16 cellular contexts compared by ENCODE assay signal in the genomic region with DNA sequence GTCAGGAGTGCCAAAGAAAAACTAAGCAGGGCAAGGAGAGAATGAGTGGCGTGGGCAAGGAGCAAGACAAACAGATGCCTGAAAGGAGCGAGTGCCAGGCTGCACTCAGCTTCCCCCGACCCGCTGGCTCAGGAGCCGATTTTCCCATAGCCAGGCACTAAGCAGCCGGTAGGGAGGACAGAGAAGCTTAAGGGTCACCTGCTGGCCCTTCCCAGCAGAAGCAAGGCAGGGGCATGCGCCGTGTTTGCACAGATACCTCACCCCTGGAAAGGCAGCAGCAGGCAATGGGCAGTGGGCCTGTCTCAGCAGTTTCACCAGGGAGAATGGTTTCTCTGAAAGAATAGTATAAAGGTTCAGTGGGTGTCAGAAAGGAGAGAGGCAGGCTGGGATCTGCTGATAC.
DNase-seq lines count a peak whose midpoint lies in the region; ATAC-seq and TF ChIP-seq lines count a peak whose summit lies in the region.
"Had no signal": no experiment of that assay in that cellular context is flagged by ENCODE, and none has a peak within 500 bp of the region (broad histone marks: within the 10 kb centered on the region; RNA-seq: fewer than 3 reads in every experiment).

No MANE protein-coding gene starts in this region.

- H3K4me1 Mint-ChIP-seq in activated T-cell treated with anti-CD3 and anti-CD28 coated beads, Interleukin-2, amount 50 U/mL, for 4 hours (ENCODE audit: low read depth) = peaks cover 34% of the 10 kb centered on the region
- peaks cover 11% of the 10 kb centered on the region for H3K4me1 Mint-ChIP-seq in activated T-helper 17 cell treated with anti-CD3 and anti-CD28 coated beads, Interleukin-2, amount 50 U/mL, for 72 hours
- H3K4me1 Mint-ChIP-seq in type B pancreatic cell (ENCODE audit: unreplicated experiment) = peaks cover 4% of the 10 kb centered on the region

- no peak overlapping the region for H3K4me3 ChIP-seq in lung
- H3K4me3 ChIP-seq: ovary, SJSA1 had no signal

- TF ChIP-seq CTCF in lung (IDR thresholded peaks at IDR 0.05; ENCODE audit: control extremely low read depth, extremely low read depth) = no peak
- no peak for TF ChIP-seq CTCF in type B pancreatic cell (conservative IDR thresholded peaks at IDR 0.05)

- H3K27me3 Mint-ChIP-seq in activated T-cell treated with anti-CD3 and anti-CD28 coated beads, Interleukin-2, amount 50 U/mL, for 4 hours (ENCODE audit: low read depth) = no peaks in the 10 kb centered on the region
- no peaks in the 10 kb centered on the region for H3K27me3 Mint-ChIP-seq in activated T-helper 17 cell treated with anti-CD3 and anti-CD28 coated beads, Interleukin-2, amount 50 U/mL, for 72 hours
- H3K27me3 Mint-ChIP-seq in type B pancreatic cell = peaks cover 43% of the 10 kb centered on the region

- in situ Hi-C loops in ACHN (cut with HindIII; ENCODE audit: low pct_ligation_motif_present, low pct_unique_long_range_greater_than_20kb, low sequenced_read_pairs) = no loop called here

- no peaks in the 10 kb centered on the region for H3K36me3 Mint-ChIP-seq in activated T-cell treated with anti-CD3 and anti-CD28 coated beads, Interleukin-2, amount 50 U/mL, for 4 hours (ENCODE audit: insufficient read depth)
- H3K36me3 Mint-ChIP-seq in activated T-helper 17 cell treated with anti-CD3 and anti-CD28 coated beads, Interleukin-2, amount 50 U/mL, for 72 hours (ENCODE audit: low read depth) = no peaks in the 10 kb centered on the region
- H3K36me3 Mint-ChIP-seq in type B pancreatic cell = no peaks in the 10 kb centered on the region

- peaks cover 0 to 1% of the 10 kb centered on the region in 2 donors for H3K36me3 ChIP-seq in lung (ENCODE audit: control insufficient read depth in 2 of 2, insufficient read depth in 2 of 2, low read length in 2 of 2)
- H3K36me3 ChIP-seq: HAP-1, ovary, SJSA1 had no signal

- no peak for ATAC-seq in activated T-cell treated with anti-CD3 and anti-CD28 coated beads, Interleukin-2, amount 50 U/mL, for 4 hours
- ATAC-seq in activated T-helper 17 cell treated with anti-CD3 and anti-CD28 coated beads, Interleukin-2, amount 50 U/mL, for 72 hours (replicated peaks) = no peak
- no peak for ATAC-seq in lung (ENCODE audit: insufficient read depth, low FRiP score)

- peak overlapping the region; percentile 50 for H3K4me3 Mint-ChIP-seq in activated T-cell treated with anti-CD3 and anti-CD28 coated beads, Interleukin-2, amount 50 U/mL, for 4 hours
- peak overlapping the region; percentile 95 for H3K4me3 Mint-ChIP-seq in activated T-helper 17 cell treated with anti-CD3 and anti-CD28 coated beads, Interleukin-2, amount 50 U/mL, for 72 hours
- H3K4me3 Mint-ChIP-seq in type B pancreatic cell = peak overlapping the region; percentile 64

- no peak for DNase-seq in activated T-cell treated with anti-CD3 and anti-CD28 coated beads, Interleukin-2, amount 50 U/mL, for 4 hours
- DNase-seq in activated T-cell treated with anti-CD3 and anti-CD28 coated beads for 4 hours = no peak
- DNase-seq in lung (ENCODE audit: low spot score) = peak; percentile 23
- DNase-seq in type B pancreatic cell (ENCODE audit: extremely low spot score, unreplicated experiment) = peak; percentile 50
- no peak for DNase-seq in NCI-H510A (lab: John Stamatoyannopoulos, UW)
- no peak for DNase-seq in ACHN
- no peak for DNase-seq in DMS79 treated with DMSO at 0.1 percent for 48 hours (lab: John Stamatoyannopoulos, UW)
- DNase-seq: erythroblast; GDM1; NCI-H1436 treated with DMSO at 0.1 percent for 48 hours; NCI-H446; ovary; stimulated activated CD4-positive, alpha-beta T cell treated with anti-CD3 and anti-CD28 coated beads, Interleukin-4, amount 100 ng/mL, for 24 hours had no signal

- no peak overlapping the region for H3K27ac Mint-ChIP-seq in activated T-helper 17 cell treated with anti-CD3 and anti-CD28 coated beads, Interleukin-2, amount 50 U/mL, for 72 hours
- no peak overlapping the region for H3K27ac Mint-ChIP-seq in type B pancreatic cell

- no peaks in the 10 kb centered on the region for H3K4me1 ChIP-seq in lung (ENCODE audit: control insufficient read depth in 2 of 2, insufficient read depth in 2 of 2, low read length in 2 of 2)
- H3K4me1 ChIP-seq: SJSA1 had no signal

- no peaks in the 10 kb centered on the region for H3K9me3 Mint-ChIP-seq in activated T-cell treated with anti-CD3 and anti-CD28 coated beads, Interleukin-2, amount 50 U/mL, for 4 hours
- no peaks in the 10 kb centered on the region for H3K9me3 Mint-ChIP-seq in activated T-helper 17 cell treated with anti-CD3 and anti-CD28 coated beads, Interleukin-2, amount 50 U/mL, for 72 hours
- H3K9me3 Mint-ChIP-seq in type B pancreatic cell = no peaks in the 10 kb centered on the region

- no peaks in the 10 kb centered on the region for H3K9me3 ChIP-seq in lung (ENCODE audit: control insufficient read depth in 2 of 2, insufficient read depth in 1 of 2, low read length in 1 of 2)
- H3K9me3 ChIP-seq: HAP-1, ovary, SJSA1 had no signal

- H3K27me3 ChIP-seq in lung (ENCODE audit: control insufficient read depth, insufficient read depth) = no peaks in the 10 kb centered on the region
- H3K27me3 ChIP-seq: ovary, SJSA1 had no signal

- 77 to 82% methylated on average over 8 of the region's 8 CpGs for WGBS in lung, 2 donors

- H3K27ac ChIP-seq in lung (ENCODE audit: low read depth in 1 of 2, low read length in 1 of 2) = no peak overlapping the region
- H3K27ac ChIP-seq: ovary, SJSA1 had no signal

Comparison
In these comparisons a context has a peak if more than half of its experiments do, and no peak if none do; other contexts are left out.
1. DNase-seq: peak in lung (single experiment) and type B pancreatic cell (single experiment); none in activated T-cell treated with anti-CD3 and anti-CD28 coated beads, Interleukin-2, amount 50 U/mL, for 4 hours (single experiment), activated T-cell treated with anti-CD3 and anti-CD28 coated beads for 4 hours (single experiment), NCI-H510A (single experiment), ACHN (single experiment) and DMS79 treated with DMSO at 0.1 percent for 48 hours (single experiment).
2. Peak in every context shown above with its lines, with median percentiles within 50 percentile points of each other: H3K4me3 Mint-ChIP-seq.